22 cellular contexts compared by ENCODE assay signal in genomic region chr13:33514362-33514761, GRCh38.
A peak's percentile ranks its signal among the peaks of the same experiment; 100 is the strongest.
DNase-seq lines count a peak whose midpoint lies in the region; ATAC-seq and TF ChIP-seq lines count a peak whose summit lies in the region.
"Had no signal": no experiment of that assay in that cellular context is flagged by ENCODE, and none has a peak within 500 bp of the region (broad histone marks: within the 10 kb centered on the region; RNA-seq: fewer than 3 reads in every experiment).

No MANE protein-coding gene starts in this region.

- no peak overlapping the region for H2AK5ac ChIP-seq in H9 (ENCODE audit: insufficient read length, low read length)

- H3K36me3 Mint-ChIP-seq in H9 (ENCODE audit: insufficient read depth in 1 of 3, low read depth in 3 of 3) (no peaks in the 10 kb centered on the region), nephron progenitor cell (ENCODE audit: low read depth) (no peaks in the 10 kb centered on the region)
- H3K36me3 Mint-ChIP-seq: activated naive CD8-positive, alpha-beta T cell; CD8-positive, alpha-beta memory T cell had no signal

- H3K79me2 ChIP-seq in H9 (ENCODE audit: insufficient read depth, low read length) (no peaks in the 10 kb centered on the region), OCI-LY7 (ENCODE audit: insufficient read depth, low read depth, low read length) (no peaks in the 10 kb centered on the region)
- H3K79me2 ChIP-seq: hepatocyte had no signal

- H3K18ac ChIP-seq in H9 (ENCODE audit: insufficient read length, low read depth, low read length), result no peak overlapping the region

- no peak overlapping the region for H4K8ac ChIP-seq in H9 (replicated peaks; ENCODE audit: insufficient read length, low read depth, low read length)

- H2BK5ac ChIP-seq in H9 (ENCODE audit: insufficient read length, low read length), result no peak overlapping the region

- no peaks in the 10 kb centered on the region for H3K27me3 ChIP-seq in H9 (ENCODE audit: insufficient read depth, low read length)
- H3K27me3 ChIP-seq: colonic mucosa, hepatocyte, tibial artery had no signal

- no peak overlapping the region for H2BK12ac ChIP-seq in H9 (ENCODE audit: insufficient read length, low read depth, low read length)

- TF ChIP-seq CTCF in H9 (conservative IDR thresholded peaks at IDR 0.05), result peak; percentile 49; the same call in 1 of the 3 replicates
- TF ChIP-seq CTCF in OCI-LY7 (conservative IDR thresholded peaks at IDR 0.05; ENCODE audit: low read length), result 0 out of 2 replicates have a peak, but pooled peaks have one; percentile 29
- TF ChIP-seq CTCF in epithelial cell of esophagus (IDR thresholded peaks at IDR 0.05; ENCODE audit: insufficient read depth, low read depth, low read length, missing control alignments), result no peak
- TF ChIP-seq CTCF in nephron progenitor cell (IDR thresholded peaks at IDR 0.05), result no peak

- H3K4me3 ChIP-seq in OCI-LY7 (ENCODE audit: low read depth, low read length, poor library complexity, severe bottlenecking) (no peak overlapping the region), epithelial cell of esophagus (ENCODE audit: low read length) (no peak overlapping the region)
- H3K4me3 ChIP-seq: colonic mucosa, hepatocyte, tibial artery had no signal

- H3K9me2 ChIP-seq in OCI-LY7 (ENCODE audit: insufficient read depth, low read length), result no peaks in the 10 kb centered on the region

- CTCF ChIA-PET in OCI-LY7 (lab: Charles Lee; ENCODE audit: unreplicated experiment), result no interaction called here

- H3K9me3 Mint-ChIP-seq in H9 (no peaks in the 10 kb centered on the region), nephron progenitor cell (no peaks in the 10 kb centered on the region)
- H3K9me3 Mint-ChIP-seq: activated T-cell treated with anti-CD3 and anti-CD28 coated beads, Interleukin-2, amount 50 U/mL, for 72 hours had no signal

- no peak overlapping the region for H3K23ac ChIP-seq in H9 (ENCODE audit: insufficient read length, low read depth, low read length)

- H3K14ac ChIP-seq in H9 (ENCODE audit: insufficient read depth, low read length), result no peak overlapping the region

- H3T11ph ChIP-seq in H9 (ENCODE audit: low read length), result no peak overlapping the region

- H3K27ac ChIP-seq in H9 (ENCODE audit: insufficient read length, low read depth, low read length) (no peak overlapping the region), OCI-LY7 (ENCODE audit: low read depth, low read length, poor library complexity, severe bottlenecking) (no peak overlapping the region)
- H3K27ac ChIP-seq: colonic mucosa, hepatocyte, tibial artery had no signal

- no peaks in the 10 kb centered on the region for H3K79me1 ChIP-seq in H9 (ENCODE audit: insufficient read depth, low read depth, low read length, poor library complexity, severe bottlenecking)

- no peaks in the 10 kb centered on the region for H3K36me3 ChIP-seq in OCI-LY7 (ENCODE audit: insufficient read depth, low read length)
- H3K36me3 ChIP-seq: colonic mucosa, tibial artery had no signal

- no peak overlapping the region for H2BK15ac ChIP-seq in H9 (ENCODE audit: low read depth, low read length)

- H4K91ac ChIP-seq in H9 (ENCODE audit: insufficient read length, low read depth, low read length), result no peak overlapping the region

- no peak overlapping the region for H3K56ac ChIP-seq in H9 (ENCODE audit: insufficient read length, low read depth, low read length)

- ATAC-seq in HG03135 (IDR thresholded peaks at IDR 0.05; ENCODE audit: unreplicated experiment), result no peak
- no peak for ATAC-seq in GM19023 (IDR thresholded peaks at IDR 0.05; ENCODE audit: unreplicated experiment)
- ATAC-seq in GM19463 (IDR thresholded peaks at IDR 0.05; ENCODE audit: unreplicated experiment), result no peak
- no peak for ATAC-seq in GM21723 (IDR thresholded peaks at IDR 0.05; ENCODE audit: unreplicated experiment)
- ATAC-seq: Panc1; sciatic nerve; stimulated activated naive CD8-positive, alpha-beta T cell treated with anti-CD3 and anti-CD28 coated beads, Interleukin-15, Interleukin-2, amounts not matched to agents 100 U/mL and 50 U/mL, for 24 hours had no signal

- H4K20me1 ChIP-seq in H9 (ENCODE audit: control insufficient read depth, insufficient read depth, insufficient read length) (no peaks in the 10 kb centered on the region), OCI-LY7 (ENCODE audit: insufficient read depth, low read length) (no peaks in the 10 kb centered on the region)

- no peaks in the 10 kb centered on the region for H3K9me3 ChIP-seq in H9 (ENCODE audit: control insufficient read depth, low read depth, low read length)
- H3K9me3 ChIP-seq in OCI-LY7 (ENCODE audit: low read length), result no peaks in the 10 kb centered on the region
- H3K9me3 ChIP-seq: colonic mucosa, tibial artery had no signal

- peak; percentile 53 for DNase-seq in H9
- DNase-seq in OCI-LY7 (ENCODE audit: low spot score), result peak; percentile 22
- DNase-seq in epithelial cell of esophagus (ENCODE audit: low read depth), result peak; percentile 31
- DNase-seq in nephron progenitor cell, result no peak
- DNase-seq: activated CD4-positive, CD25-positive, alpha-beta regulatory T cell treated with anti-CD3 and anti-CD28 coated beads, Interleukin-2, amount 50 U/mL, for 72 hours; activated T-cell treated with anti-CD3 and anti-CD28 coated beads, Interleukin-2, amount 50 U/mL, for 72 hours; CD8-positive, alpha-beta memory T cell; colonic mucosa; NCI-H1417; NCI-H2171; stimulated activated CD4-positive, alpha-beta T cell treated with anti-CD3 and anti-CD28 coated beads, Interleukin-1b, Interleukin-23, amount 100 ng/mL, for 48 hours; stimulated activated naive CD8-positive, alpha-beta T cell treated with anti-CD3 and anti-CD28 coated beads, Interleukin-15, Interleukin-2, amounts not matched to agents 100 U/mL and 50 U/mL, for 24 hours; T1000; tibial artery had no signal

- H3K4me2 ChIP-seq in H9 (ENCODE audit: insufficient read depth, insufficient read length, low read length), result no peak overlapping the region
- no peak overlapping the region for H3K4me2 ChIP-seq in OCI-LY7 (ENCODE audit: low read length)
- H3K4me2 ChIP-seq: hepatocyte had no signal

- no TSS peak for BruUV-seq in OCI-LY7 (replicated peaks; lab: Mats Ljungman, UMichigan)

- H3K4ac ChIP-seq in H9 (ENCODE audit: low read depth, low read length), result no peak overlapping the region

- no peaks in the 10 kb centered on the region for H3K27me3 Mint-ChIP-seq in H9 (ENCODE audit: low read depth)
- H3K27me3 Mint-ChIP-seq in nephron progenitor cell (ENCODE audit: low read depth, poor library complexity), result peaks cover 5% of the 10 kb centered on the region
- H3K27me3 Mint-ChIP-seq: activated naive CD8-positive, alpha-beta T cell had no signal

- H3K4me1 Mint-ChIP-seq in H9, result peaks cover 27 to 31% of the 10 kb centered on the region in 2 experiments
- peaks cover 8% of the 10 kb centered on the region for H3K4me1 Mint-ChIP-seq in nephron progenitor cell
- H3K4me1 Mint-ChIP-seq: CD8-positive, alpha-beta memory T cell had no signal

- H3K4me1 ChIP-seq in H9 (ENCODE audit: insufficient read depth, low read length) (peaks cover 3% of the 10 kb centered on the region; the same call in 1 of the 2 replicates), OCI-LY7 (ENCODE audit: insufficient read depth, low read length, poor library complexity, severe bottlenecking) (peaks cover 9% of the 10 kb centered on the region)
- H3K4me1 ChIP-seq: colonic mucosa had no signal

- H2AFZ ChIP-seq in H9 (ENCODE audit: low read length) (peak overlapping the region; percentile 43), OCI-LY7 (ENCODE audit: low read length) (no peak overlapping the region)
- H2AFZ ChIP-seq: hepatocyte had no signal

- no CpG with 5 or more reads among the region's 4 CpGs for WGBS in H9 (ENCODE audit: extremely low coverage, insufficient read length, low lambda C conversion rate)

- POLR2A ChIA-PET in OCI-LY7 (lab: Charles Lee), result interaction anchor here (1.5 kb wide), 2 partner anchors 8 to 12 kb away, joined by 4 to 5 read pairs; no protein-coding TSS in a partner anchor

- H3K23me2 ChIP-seq in H9 (ENCODE audit: insufficient read length, low read depth, low read length, poor library complexity, severe bottlenecking), result no peaks in the 10 kb centered on the region

- no peak overlapping the region for H2BK20ac ChIP-seq in H9 (ENCODE audit: low read depth, low read length, poor library complexity, severe bottlenecking)

- H2BK120ac ChIP-seq in H9 (ENCODE audit: low read depth, low read length, poor library complexity, severe bottlenecking), result no peak overlapping the region

- H3K9ac ChIP-seq in H9 (ENCODE audit: extremely low read depth, insufficient read length, low read length), result no peak overlapping the region

- H3K4me3 Mint-ChIP-seq in H9 (no peak overlapping the region), nephron progenitor cell (no peak overlapping the region)
- H3K4me3 Mint-ChIP-seq: activated naive CD8-positive, alpha-beta T cell; activated T-cell treated with anti-CD3 and anti-CD28 coated beads, Interleukin-2, amount 50 U/mL, for 72 hours; CD8-positive, alpha-beta memory T cell had no signal

- no peak overlapping the region for H4K5ac ChIP-seq in H9 (ENCODE audit: insufficient read length, low read depth, low read length)

- intact Hi-C loops in OCI-LY7 (cut with micrococcal nuclease; ENCODE audit: unreplicated experiment), result no loop called here

- peak overlapping the region; percentile 18 to 46 (median 28); a peak in 3 of 7 replicates for H3K27ac Mint-ChIP-seq in H9
- H3K27ac Mint-ChIP-seq in nephron progenitor cell, result peak overlapping the region; percentile 58
- H3K27ac Mint-ChIP-seq: activated naive CD8-positive, alpha-beta T cell; activated T-cell treated with anti-CD3 and anti-CD28 coated beads, Interleukin-2, amount 50 U/mL, for 72 hours had no signal

Comparison
In these comparisons a context has a peak if more than half of its experiments do, and no peak if none do; other contexts are left out.
1. CTCF ChIP-seq: peak in H9 (single experiment) and OCI-LY7 (single experiment); none in epithelial cell of esophagus (single experiment) and nephron progenitor cell (single experiment).